19 cellular contexts compared by ENCODE assay signal in genomic region chr1:115067460-115067859, GRCh38. TPM values are rescaled to one million over a fixed set of nuclear protein-coding genes. Genes with fewer than 3 reads are reported as not detected.
DNase-seq lines count a peak whose midpoint lies in the region; ATAC-seq and TF ChIP-seq lines count a peak whose summit lies in the region.
"Had no signal": no experiment of that assay in that cellular context is flagged by ENCODE, and none has a peak within 500 bp of the region (broad histone marks: within the 10 kb centered on the region; RNA-seq: fewer than 3 reads in every experiment).

No MANE protein-coding gene starts in this region.

- ATAC-seq in GM21723 (IDR thresholded peaks at IDR 0.05; ENCODE audit: unreplicated experiment) = no peak
- ATAC-seq: stimulated activated effector memory CD8-positive, alpha-beta T cell treated with anti-CD3 and anti-CD28 coated beads, Interleukin-12 subunit alpha, Interleukin-12 subunit beta, amount 100 ng/mL, for 72 hours had no signal

- no peak for TF ChIP-seq CTCF in ascending aorta (IDR thresholded peaks at IDR 0.05)
- TF ChIP-seq CTCF in transverse colon (IDR thresholded peaks at IDR 0.05) = no peak

- in situ Hi-C loops in transverse colon (cut with MboI; ENCODE audit: low pct_ligation_motif_present in 1 of 4, low pct_unique_long_range_greater_than_20kb in 1 of 4, low sequenced_read_pairs in 3 of 4) = no loop called here

- TF ChIP-seq POLR2A in transverse colon (IDR thresholded peaks at IDR 0.05) = no peak

- peak overlapping the region; percentile 84 to 86 for H3K27ac ChIP-seq in ascending aorta
- H3K27ac ChIP-seq in transverse colon = peak overlapping the region; percentile 66 to 82 (median 74)
- H3K27ac ChIP-seq: left ventricle myocardium inferior, parathyroid adenoma, PC-9 had no signal

- H3K9me3 ChIP-seq in ascending aorta (no peaks in the 10 kb centered on the region), transverse colon (no peaks in the 10 kb centered on the region)
- H3K9me3 ChIP-seq: left ventricle myocardium inferior had no signal

- TF ChIP-seq EP300 in transverse colon (IDR thresholded peaks at IDR 0.05; ENCODE audit: low read depth) = no peak

- intact Hi-C loops in ascending aorta (cut with DNase I) = loop anchor here (5.0 to 10.0 kb wide), 3 partner anchors 65 to 360 kb away; no protein-coding TSS in a partner anchor
- intact Hi-C loops in transverse colon (cut with DNase I; ENCODE audit: low total_unique reads) = no loop called here

- 63 to 91% methylated on average over 4 to 6 of the region's 6 CpGs for WGBS in transverse colon (ENCODE audit: low coverage in 1 of 2), 2 donors

- H3K4me3 ChIP-seq in ascending aorta = peak overlapping the region in 1 of 2 donors; percentile 38
- H3K4me3 ChIP-seq in transverse colon = no peak overlapping the region
- H3K4me3 ChIP-seq: left ventricle myocardium inferior, PC-9 had no signal

- H3K27me3 ChIP-seq in ascending aorta (no peaks in the 10 kb centered on the region), transverse colon (no peaks in the 10 kb centered on the region)

- peak; percentile 20 for DNase-seq in HS-5 (ENCODE audit: low read depth)
- DNase-seq in ascending aorta (ENCODE audit: low spot score in 2 of 2) = peak in 1 of 2 donors; percentile 78
- DNase-seq in iris pigment epithelial cell (ENCODE audit: low read depth) = peak; percentile 20
- DNase-seq in transverse colon = no peak
- no peak for DNase-seq in HCEC 1CT
- no peak for DNase-seq in T-helper 9 cell
- DNase-seq in stimulated activated CD8-positive, alpha-beta memory T cell treated with anti-CD3 and anti-CD28 coated beads, Interleukin-4, amount 100 ng/mL, for 48 hours = no peak
- DNase-seq: activated naive CD4-positive, alpha-beta T cell treated with anti-CD3 and anti-CD28 coated beads for 36 hours; CD4-positive, alpha-beta memory T cell; left ventricle myocardium inferior; NCI-H2227 treated with DMSO at 0.1 percent for 48 hours; stimulated activated CD4-positive, alpha-beta T cell treated with anti-CD3 and anti-CD28 coated beads, Interleukin-1b, Interleukin-23, amount 100 ng/mL, for 48 hours had no signal

- peaks cover 12 to 45% of the 10 kb centered on the region in 2 donors for H3K4me1 ChIP-seq in ascending aorta
- H3K4me1 ChIP-seq in transverse colon = peaks cover 8 to 35% (median 20%) of the 10 kb centered on the region in 4 donors
- H3K4me1 ChIP-seq: parathyroid adenoma had no signal

- H3K36me3 ChIP-seq in ascending aorta (no peaks in the 10 kb centered on the region), transverse colon (no peaks in the 10 kb centered on the region)
- H3K36me3 ChIP-seq: left ventricle myocardium inferior had no signal

RNA-seq across cellular contexts. Expression of gene TSPAN2, which starts 21.8 kb away (rescaled TPM):
- total RNA-seq in ascending aorta (10.9 TPM), transverse colon (10 to 100 TPM; 10.8 to 16.4 (median 11.7) TPM)

RNA-seq across cellular contexts. Expression of gene TSHB, which starts 37.8 kb away (rescaled TPM):
- total RNA-seq in ascending aorta (not detected), transverse colon (not detected)
- total RNA-seq: activated CD8-positive, alpha-beta memory T cell treated with anti-CD3 and anti-CD28 coated beads for 36 hours; activated naive CD4-positive, alpha-beta T cell treated with anti-CD3 and anti-CD28 coated beads for 36 hours; CD4-positive, alpha-beta memory T cell; dermis microvascular lymphatic vessel endothelial cell; glomerular endothelial cell; left ventricle myocardium inferior; PC-9 had no signal

Comparison
In these comparisons a context has a peak if more than half of its experiments do, and no peak if none do; other contexts are left out.
1. DNase-seq: peak in HS-5 (single experiment) and iris pigment epithelial cell (single experiment); none in transverse colon (single experiment), HCEC 1CT (single experiment), T-helper 9 cell (single experiment) and stimulated activated CD8-positive, alpha-beta memory T cell treated with anti-CD3 and anti-CD28 coated beads, Interleukin-4, amount 100 ng/mL, for 48 hours (single experiment).